Comparison of ENCODE assay signal across 1 cellular context in genomic region chr2:205704101-205704741, GRCh38.
TF ChIP-seq lines count a peak whose summit lies in the region.

No MANE protein-coding gene starts in this region.

TF ChIP-seq in HepG2, 621 proteins besides CTCF, POLR2A, EP300 and RAD21 (continued from another document and continues in another):
- TF ChIP-seq ZFP91 (CRISPR knock-in tag; IDR thresholded peaks at IDR 0.05; ENCODE audit: borderline replicate concordance): peak; percentile 31; the same call in 1 of the 2 replicates
- TF ChIP-seq, protein P1, sequence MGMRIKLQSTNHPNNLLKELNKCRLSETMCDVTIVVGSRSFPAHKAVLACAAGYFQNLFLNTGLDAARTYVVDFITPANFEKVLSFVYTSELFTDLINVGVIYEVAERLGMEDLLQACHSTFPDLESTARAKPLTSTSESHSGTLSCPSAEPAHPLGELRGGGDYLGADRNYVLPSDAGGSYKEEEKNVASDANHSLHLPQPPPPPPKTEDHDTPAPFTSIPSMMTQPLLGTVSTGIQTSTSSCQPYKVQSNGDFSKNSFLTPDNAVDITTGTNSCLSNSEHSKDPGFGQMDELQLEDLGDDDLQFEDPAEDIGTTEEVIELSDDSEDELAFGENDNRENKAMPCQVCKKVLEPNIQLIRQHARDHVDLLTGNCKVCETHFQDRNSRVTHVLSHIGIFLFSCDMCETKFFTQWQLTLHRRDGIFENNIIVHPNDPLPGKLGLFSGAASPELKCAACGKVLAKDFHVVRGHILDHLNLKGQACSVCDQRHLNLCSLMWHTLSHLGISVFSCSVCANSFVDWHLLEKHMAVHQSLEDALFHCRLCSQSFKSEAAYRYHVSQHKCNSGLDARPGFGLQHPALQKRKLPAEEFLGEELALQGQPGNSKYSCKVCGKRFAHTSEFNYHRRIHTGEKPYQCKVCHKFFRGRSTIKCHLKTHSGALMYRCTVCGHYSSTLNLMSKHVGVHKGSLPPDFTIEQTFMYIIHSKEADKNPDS (CRISPR knock-in tag; IDR thresholded peaks at IDR 0.05): no peak
- TF ChIP-seq TCF7 (IDR thresholded peaks at IDR 0.05; ENCODE audit: low read depth): no peak
- no peak for TF ChIP-seq ZNF510 (CRISPR knock-in tag; IDR thresholded peaks at IDR 0.05; ENCODE audit: low read depth)
- TF ChIP-seq POLR2G (IDR thresholded peaks at IDR 0.05; ENCODE audit: low read depth, low read length): no peak
- TF ChIP-seq MXI1 (IDR thresholded peaks at IDR 0.05; ENCODE audit: borderline replicate concordance, low read depth, low read length): no peak
- TF ChIP-seq, protein P2, sequence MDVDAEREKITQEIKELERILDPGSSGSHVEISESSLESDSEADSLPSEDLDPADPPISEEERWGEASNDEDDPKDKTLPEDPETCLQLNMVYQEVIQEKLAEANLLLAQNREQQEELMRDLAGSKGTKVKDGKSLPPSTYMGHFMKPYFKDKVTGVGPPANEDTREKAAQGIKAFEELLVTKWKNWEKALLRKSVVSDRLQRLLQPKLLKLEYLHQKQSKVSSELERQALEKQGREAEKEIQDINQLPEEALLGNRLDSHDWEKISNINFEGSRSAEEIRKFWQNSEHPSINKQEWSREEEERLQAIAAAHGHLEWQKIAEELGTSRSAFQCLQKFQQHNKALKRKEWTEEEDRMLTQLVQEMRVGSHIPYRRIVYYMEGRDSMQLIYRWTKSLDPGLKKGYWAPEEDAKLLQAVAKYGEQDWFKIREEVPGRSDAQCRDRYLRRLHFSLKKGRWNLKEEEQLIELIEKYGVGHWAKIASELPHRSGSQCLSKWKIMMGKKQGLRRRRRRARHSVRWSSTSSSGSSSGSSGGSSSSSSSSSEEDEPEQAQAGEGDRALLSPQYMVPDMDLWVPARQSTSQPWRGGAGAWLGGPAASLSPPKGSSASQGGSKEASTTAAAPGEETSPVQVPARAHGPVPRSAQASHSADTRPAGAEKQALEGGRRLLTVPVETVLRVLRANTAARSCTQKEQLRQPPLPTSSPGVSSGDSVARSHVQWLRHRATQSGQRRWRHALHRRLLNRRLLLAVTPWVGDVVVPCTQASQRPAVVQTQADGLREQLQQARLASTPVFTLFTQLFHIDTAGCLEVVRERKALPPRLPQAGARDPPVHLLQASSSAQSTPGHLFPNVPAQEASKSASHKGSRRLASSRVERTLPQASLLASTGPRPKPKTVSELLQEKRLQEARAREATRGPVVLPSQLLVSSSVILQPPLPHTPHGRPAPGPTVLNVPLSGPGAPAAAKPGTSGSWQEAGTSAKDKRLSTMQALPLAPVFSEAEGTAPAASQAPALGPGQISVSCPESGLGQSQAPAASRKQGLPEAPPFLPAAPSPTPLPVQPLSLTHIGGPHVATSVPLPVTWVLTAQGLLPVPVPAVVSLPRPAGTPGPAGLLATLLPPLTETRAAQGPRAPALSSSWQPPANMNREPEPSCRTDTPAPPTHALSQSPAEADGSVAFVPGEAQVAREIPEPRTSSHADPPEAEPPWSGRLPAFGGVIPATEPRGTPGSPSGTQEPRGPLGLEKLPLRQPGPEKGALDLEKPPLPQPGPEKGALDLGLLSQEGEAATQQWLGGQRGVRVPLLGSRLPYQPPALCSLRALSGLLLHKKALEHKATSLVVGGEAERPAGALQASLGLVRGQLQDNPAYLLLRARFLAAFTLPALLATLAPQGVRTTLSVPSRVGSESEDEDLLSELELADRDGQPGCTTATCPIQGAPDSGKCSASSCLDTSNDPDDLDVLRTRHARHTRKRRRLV (CRISPR knock-in tag; IDR thresholded peaks at IDR 0.05): no peak
- TF ChIP-seq, protein P3, sequence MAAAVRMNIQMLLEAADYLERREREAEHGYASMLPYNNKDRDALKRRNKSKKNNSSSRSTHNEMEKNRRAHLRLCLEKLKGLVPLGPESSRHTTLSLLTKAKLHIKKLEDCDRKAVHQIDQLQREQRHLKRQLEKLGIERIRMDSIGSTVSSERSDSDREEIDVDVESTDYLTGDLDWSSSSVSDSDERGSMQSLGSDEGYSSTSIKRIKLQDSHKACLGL (CRISPR knock-in tag; IDR thresholded peaks at IDR 0.05): no peak
- TF ChIP-seq ZNF749 (CRISPR knock-in tag; IDR thresholded peaks at IDR 0.05; ENCODE audit: borderline replicate concordance): no peak
- no peak for TF ChIP-seq HMG20B (CRISPR knock-in tag; conservative IDR thresholded peaks at IDR 0.05)
- no peak for TF ChIP-seq NCOR1 (IDR thresholded peaks at IDR 0.05; ENCODE audit: borderline replicate concordance, low read length)
- TF ChIP-seq, protein P4, sequence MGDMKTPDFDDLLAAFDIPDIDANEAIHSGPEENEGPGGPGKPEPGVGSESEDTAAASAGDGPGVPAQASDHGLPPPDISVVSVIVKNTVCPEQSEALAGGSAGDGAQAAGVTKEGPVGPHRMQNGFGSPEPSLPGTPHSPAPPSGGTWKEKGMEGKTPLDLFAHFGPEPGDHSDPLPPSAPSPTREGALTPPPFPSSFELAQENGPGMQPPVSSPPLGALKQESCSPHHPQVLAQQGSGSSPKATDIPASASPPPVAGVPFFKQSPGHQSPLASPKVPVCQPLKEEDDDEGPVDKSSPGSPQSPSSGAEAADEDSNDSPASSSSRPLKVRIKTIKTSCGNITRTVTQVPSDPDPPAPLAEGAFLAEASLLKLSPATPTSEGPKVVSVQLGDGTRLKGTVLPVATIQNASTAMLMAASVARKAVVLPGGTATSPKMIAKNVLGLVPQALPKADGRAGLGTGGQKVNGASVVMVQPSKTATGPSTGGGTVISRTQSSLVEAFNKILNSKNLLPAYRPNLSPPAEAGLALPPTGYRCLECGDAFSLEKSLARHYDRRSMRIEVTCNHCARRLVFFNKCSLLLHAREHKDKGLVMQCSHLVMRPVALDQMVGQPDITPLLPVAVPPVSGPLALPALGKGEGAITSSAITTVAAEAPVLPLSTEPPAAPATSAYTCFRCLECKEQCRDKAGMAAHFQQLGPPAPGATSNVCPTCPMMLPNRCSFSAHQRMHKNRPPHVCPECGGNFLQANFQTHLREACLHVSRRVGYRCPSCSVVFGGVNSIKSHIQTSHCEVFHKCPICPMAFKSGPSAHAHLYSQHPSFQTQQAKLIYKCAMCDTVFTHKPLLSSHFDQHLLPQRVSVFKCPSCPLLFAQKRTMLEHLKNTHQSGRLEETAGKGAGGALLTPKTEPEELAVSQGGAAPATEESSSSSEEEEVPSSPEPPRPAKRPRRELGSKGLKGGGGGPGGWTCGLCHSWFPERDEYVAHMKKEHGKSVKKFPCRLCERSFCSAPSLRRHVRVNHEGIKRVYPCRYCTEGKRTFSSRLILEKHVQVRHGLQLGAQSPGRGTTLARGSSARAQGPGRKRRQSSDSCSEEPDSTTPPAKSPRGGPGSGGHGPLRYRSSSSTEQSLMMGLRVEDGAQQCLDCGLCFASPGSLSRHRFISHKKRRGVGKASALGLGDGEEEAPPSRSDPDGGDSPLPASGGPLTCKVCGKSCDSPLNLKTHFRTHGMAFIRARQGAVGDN (CRISPR knock-in tag; IDR thresholded peaks at IDR 0.05): no peak
- TF ChIP-seq, protein P5, sequence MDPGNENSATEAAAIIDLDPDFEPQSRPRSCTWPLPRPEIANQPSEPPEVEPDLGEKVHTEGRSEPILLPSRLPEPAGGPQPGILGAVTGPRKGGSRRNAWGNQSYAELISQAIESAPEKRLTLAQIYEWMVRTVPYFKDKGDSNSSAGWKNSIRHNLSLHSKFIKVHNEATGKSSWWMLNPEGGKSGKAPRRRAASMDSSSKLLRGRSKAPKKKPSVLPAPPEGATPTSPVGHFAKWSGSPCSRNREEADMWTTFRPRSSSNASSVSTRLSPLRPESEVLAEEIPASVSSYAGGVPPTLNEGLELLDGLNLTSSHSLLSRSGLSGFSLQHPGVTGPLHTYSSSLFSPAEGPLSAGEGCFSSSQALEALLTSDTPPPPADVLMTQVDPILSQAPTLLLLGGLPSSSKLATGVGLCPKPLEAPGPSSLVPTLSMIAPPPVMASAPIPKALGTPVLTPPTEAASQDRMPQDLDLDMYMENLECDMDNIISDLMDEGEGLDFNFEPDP (CRISPR knock-in tag; conservative IDR thresholded peaks at IDR 0.05): no peak
- TF ChIP-seq TEAD3 (CRISPR knock-in tag; optimal IDR thresholded peaks at IDR 0.05; ENCODE audit: borderline replicate concordance): no peak
- no peak for TF ChIP-seq ADNP (CRISPR knock-in tag; IDR thresholded peaks at IDR 0.05)
- TF ChIP-seq, protein P6, sequence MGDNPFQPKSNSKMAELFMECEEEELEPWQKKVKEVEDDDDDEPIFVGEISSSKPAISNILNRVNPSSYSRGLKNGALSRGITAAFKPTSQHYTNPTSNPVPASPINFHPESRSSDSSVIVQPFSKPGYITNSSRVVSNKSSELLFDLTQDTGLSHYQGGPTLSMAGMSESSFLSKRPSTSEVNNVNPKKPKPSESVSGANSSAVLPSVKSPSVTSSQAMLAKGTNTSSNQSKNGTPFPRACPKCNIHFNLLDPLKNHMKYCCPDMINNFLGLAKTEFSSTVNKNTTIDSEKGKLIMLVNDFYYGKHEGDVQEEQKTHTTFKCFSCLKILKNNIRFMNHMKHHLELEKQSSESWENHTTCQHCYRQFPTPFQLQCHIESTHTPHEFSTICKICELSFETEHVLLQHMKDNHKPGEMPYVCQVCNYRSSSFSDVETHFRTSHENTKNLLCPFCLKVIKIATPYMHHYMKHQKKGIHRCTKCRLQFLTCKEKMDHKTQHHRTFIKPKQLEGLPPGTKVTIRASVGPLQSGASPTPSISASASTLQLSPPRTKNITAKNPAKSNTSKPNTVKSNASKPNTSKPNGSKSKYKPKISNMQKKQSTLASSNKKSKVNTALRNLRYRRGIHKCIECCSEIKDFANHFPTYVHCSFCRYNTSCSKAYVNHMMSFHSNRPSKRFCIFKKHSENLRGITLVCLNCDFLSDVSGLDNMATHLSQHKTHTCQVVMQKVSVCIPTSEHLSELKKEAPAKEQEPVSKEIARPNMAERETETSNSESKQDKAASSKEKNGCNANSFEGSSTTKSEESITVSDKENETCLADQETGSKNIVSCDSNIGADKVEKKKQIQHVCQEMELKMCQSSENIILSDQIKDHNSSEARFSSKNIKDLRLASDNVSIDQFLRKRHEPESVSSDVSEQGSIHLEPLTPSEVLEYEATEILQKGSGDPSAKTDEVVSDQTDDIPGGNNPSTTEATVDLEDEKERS (CRISPR knock-in tag; IDR thresholded peaks at IDR 0.05): no peak
- TF ChIP-seq, protein P7, sequence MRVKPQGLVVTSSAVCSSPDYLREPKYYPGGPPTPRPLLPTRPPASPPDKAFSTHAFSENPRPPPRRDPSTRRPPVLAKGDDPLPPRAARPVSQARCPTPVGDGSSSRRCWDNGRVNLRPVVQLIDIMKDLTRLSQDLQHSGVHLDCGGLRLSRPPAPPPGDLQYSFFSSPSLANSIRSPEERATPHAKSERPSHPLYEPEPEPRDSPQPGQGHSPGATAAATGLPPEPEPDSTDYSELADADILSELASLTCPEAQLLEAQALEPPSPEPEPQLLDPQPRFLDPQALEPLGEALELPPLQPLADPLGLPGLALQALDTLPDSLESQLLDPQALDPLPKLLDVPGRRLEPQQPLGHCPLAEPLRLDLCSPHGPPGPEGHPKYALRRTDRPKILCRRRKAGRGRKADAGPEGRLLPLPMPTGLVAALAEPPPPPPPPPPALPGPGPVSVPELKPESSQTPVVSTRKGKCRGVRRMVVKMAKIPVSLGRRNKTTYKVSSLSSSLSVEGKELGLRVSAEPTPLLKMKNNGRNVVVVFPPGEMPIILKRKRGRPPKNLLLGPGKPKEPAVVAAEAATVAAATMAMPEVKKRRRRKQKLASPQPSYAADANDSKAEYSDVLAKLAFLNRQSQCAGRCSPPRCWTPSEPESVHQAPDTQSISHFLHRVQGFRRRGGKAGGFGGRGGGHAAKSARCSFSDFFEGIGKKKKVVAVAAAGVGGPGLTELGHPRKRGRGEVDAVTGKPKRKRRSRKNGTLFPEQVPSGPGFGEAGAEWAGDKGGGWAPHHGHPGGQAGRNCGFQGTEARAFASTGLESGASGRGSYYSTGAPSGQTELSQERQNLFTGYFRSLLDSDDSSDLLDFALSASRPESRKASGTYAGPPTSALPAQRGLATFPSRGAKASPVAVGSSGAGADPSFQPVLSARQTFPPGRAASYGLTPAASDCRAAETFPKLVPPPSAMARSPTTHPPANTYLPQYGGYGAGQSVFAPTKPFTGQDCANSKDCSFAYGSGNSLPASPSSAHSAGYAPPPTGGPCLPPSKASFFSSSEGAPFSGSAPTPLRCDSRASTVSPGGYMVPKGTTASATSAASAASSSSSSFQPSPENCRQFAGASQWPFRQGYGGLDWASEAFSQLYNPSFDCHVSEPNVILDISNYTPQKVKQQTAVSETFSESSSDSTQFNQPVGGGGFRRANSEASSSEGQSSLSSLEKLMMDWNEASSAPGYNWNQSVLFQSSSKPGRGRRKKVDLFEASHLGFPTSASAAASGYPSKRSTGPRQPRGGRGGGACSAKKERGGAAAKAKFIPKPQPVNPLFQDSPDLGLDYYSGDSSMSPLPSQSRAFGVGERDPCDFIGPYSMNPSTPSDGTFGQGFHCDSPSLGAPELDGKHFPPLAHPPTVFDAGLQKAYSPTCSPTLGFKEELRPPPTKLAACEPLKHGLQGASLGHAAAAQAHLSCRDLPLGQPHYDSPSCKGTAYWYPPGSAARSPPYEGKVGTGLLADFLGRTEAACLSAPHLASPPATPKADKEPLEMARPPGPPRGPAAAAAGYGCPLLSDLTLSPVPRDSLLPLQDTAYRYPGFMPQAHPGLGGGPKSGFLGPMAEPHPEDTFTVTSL (CRISPR knock-in tag; IDR thresholded peaks at IDR 0.05; ENCODE audit: borderline replicate concordance): no peak
- TF ChIP-seq DNMT1 (CRISPR knock-in tag; IDR thresholded peaks at IDR 0.05): no peak
- TF ChIP-seq ZNF329 (CRISPR knock-in tag; IDR thresholded peaks at IDR 0.05; ENCODE audit: low read depth): no peak
- no peak for TF ChIP-seq ZNF564 (CRISPR knock-in tag; IDR thresholded peaks at IDR 0.05)
- peak; percentile 63; the same call in 1 of the 2 replicates for TF ChIP-seq ZNF547 (CRISPR knock-in tag; IDR thresholded peaks at IDR 0.05)
- TF ChIP-seq STAG1 (CRISPR knock-in tag; IDR thresholded peaks at IDR 0.05): no peak
- peak; percentile 52; the same call in 1 of the 2 replicates for TF ChIP-seq CEBPB (IDR thresholded peaks at IDR 0.05; ENCODE audit: borderline replicate concordance, low read depth, low read length)
- TF ChIP-seq CREBL2 (CRISPR knock-in tag; IDR thresholded peaks at IDR 0.05; ENCODE audit: borderline replicate concordance): no peak
- TF ChIP-seq ZNF207 (IDR thresholded peaks at IDR 0.05; ENCODE audit: borderline replicate concordance): no peak
- TF ChIP-seq ZNF10 (CRISPR knock-in tag; IDR thresholded peaks at IDR 0.05; ENCODE audit: borderline replicate concordance, low read depth): no peak
- no peak for TF ChIP-seq HNRNPL (IDR thresholded peaks at IDR 0.05; ENCODE audit: low read depth, low read length)
- TF ChIP-seq HCFC1 (IDR thresholded peaks at IDR 0.05; ENCODE audit: low read depth, low read length): no peak
- 0 out of 2 replicates have a peak, but pooled peaks have one; percentile 12 for TF ChIP-seq ZNF124 (CRISPR knock-in tag; IDR thresholded peaks at IDR 0.05)
- TF ChIP-seq MBNL3 (CRISPR knock-in tag; conservative IDR thresholded peaks at IDR 0.05): no peak
- TF ChIP-seq DNMT3B (CRISPR knock-in tag; conservative IDR thresholded peaks at IDR 0.05): no peak
